In the genomic region with DNA sequence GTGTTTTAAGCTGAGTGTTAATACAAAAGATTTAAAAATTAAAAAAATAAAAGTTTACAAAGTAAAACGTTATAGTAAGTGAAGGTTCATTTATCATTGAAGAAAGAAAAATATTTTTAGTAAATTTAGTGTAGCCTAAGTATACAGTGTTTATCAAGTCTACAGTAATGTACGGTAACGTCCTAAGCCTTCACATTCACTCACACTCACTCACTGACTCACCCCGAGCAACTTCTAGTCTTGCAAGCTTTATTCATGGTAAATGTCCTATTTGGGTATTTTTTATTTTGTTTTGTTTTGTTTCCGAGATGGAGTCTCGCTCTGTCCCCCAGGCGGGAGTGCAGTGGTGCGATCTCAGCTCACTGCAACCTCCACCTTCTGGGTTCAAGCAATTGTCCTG, we compare ENCODE assay signal across 23 cellular contexts. TPM values are rescaled to one million over a fixed set of nuclear protein-coding genes. Genes with fewer than 3 reads are reported as not detected.
"Had no signal": no experiment of that assay in that cellular context is flagged by ENCODE, and none has a peak within 500 bp of the region (broad histone marks: within the 10 kb centered on the region; RNA-seq: fewer than 3 reads in every experiment).

No MANE protein-coding gene starts in this region.

- H3K27ac ChIP-seq: breast epithelium, colonic mucosa, esophagus squamous epithelium, lower lobe of right lung, upper lobe of right lung, WERI-Rb-1 had no signal

- H3K9me3 ChIP-seq: breast epithelium, colonic mucosa, esophagus squamous epithelium, lower lobe of right lung, upper lobe of right lung had no signal

- H3K4me1 ChIP-seq: breast epithelium, colonic mucosa had no signal

- H3K4me3 ChIP-seq: breast epithelium, colonic mucosa, dorsolateral prefrontal cortex, esophagus squamous epithelium, lower lobe of right lung, upper lobe of right lung had no signal

- H3K36me3 ChIP-seq: breast epithelium, colonic mucosa, WERI-Rb-1 had no signal

- H3K27me3 ChIP-seq: breast epithelium, colonic mucosa, dorsolateral prefrontal cortex, esophagus squamous epithelium, upper lobe of right lung had no signal

- ATAC-seq: activated CD8-positive, alpha-beta T cell treated with anti-CD3 and anti-CD28 coated beads, Interleukin-2, amount 10 ng/mL, durations not matched to agents 7 days and 5 days; effector memory CD8-positive, alpha-beta T cell; lower lobe of right lung; sciatic nerve; stimulated activated naive CD8-positive, alpha-beta T cell treated with anti-CD3 and anti-CD28 coated beads, Interleukin-15, Interleukin-2, amounts not matched to agents 100 U/mL and 50 U/mL, for 24 hours; T-cell; upper lobe of right lung had no signal

- DNase-seq: activated CD4-positive, alpha-beta T cell treated with anti-CD3 and anti-CD28 coated beads, Interleukin-2, amount 10 ng/mL, durations not matched to agents 7 days and 5 days; activated CD4-positive, CD25-positive, alpha-beta regulatory T cell treated with anti-CD3 and anti-CD28 coated beads, Interleukin-2, amount 50 U/mL, for 72 hours; activated CD8-positive, alpha-beta T cell treated with anti-CD3 and anti-CD28 coated beads, Interleukin-2, amount 10 ng/mL, durations not matched to agents 7 days and 5 days; activated gamma-delta T cell treated with Interleukin-2 at 50 U/mL for 16 hours; aorta; colonic mucosa; dorsolateral prefrontal cortex; effector memory CD8-positive, alpha-beta T cell; esophagus squamous epithelium; kidney; lower lobe of right lung; mesendoderm; naive B cell; nucleus accumbens; stimulated activated CD4-positive, alpha-beta T cell treated with anti-CD3 and anti-CD28 coated beads, Interleukin-2, amount 100 ng/mL, for 48 hours; stimulated activated CD8-positive, alpha-beta memory T cell treated with anti-CD3 and anti-CD28 coated beads, Interleukin-4, amount 100 ng/mL, for 48 hours; stimulated activated naive CD8-positive, alpha-beta T cell treated with anti-CD3 and anti-CD28 coated beads, Interleukin-15, Interleukin-2, amounts not matched to agents 100 U/mL and 50 U/mL, for 24 hours; T-cell; upper lobe of right lung; WERI-Rb-1 had no signal

RNA-seq across cellular contexts. Expression of gene OSM, which starts 13.8 kb away (rescaled TPM):
- polyA plus RNA-seq: neural cell had no signal
